ENCODE assay signal across 8 cellular contexts in genomic region chr1:23019094-23019850, GRCh38. TPM values are rescaled to one million over a fixed set of nuclear protein-coding genes. Genes with fewer than 3 reads are reported as not detected.
A peak's percentile ranks its signal among the peaks of the same experiment; 100 is the strongest.
DNase-seq lines count a peak whose midpoint lies in the region; ATAC-seq, FAIRE-seq and TF ChIP-seq lines count a peak whose summit lies in the region.

TSS of gene KDM1A (plus strand) at chr1:23019468. CDS start at chr1:23019597, 129 bp downstream.

- H3K4me1 ChIP-seq in heart right ventricle, result peaks cover 0 to 26% (median 13%) of the 10 kb centered on the region in 9 donors
- peaks cover 11% of the 10 kb centered on the region for H3K4me1 ChIP-seq in upper lobe of right lung

- H3K27me3 ChIP-seq in heart right ventricle (no peaks in the 10 kb centered on the region), upper lobe of right lung (no peaks in the 10 kb centered on the region)

- intact Hi-C loops in T-helper 1 cell treated with Interleukin-12 subunit alpha and Interleukin-12 subunit beta and Interleukin-4 antibody, amounts not matched to agents 30 ng/mL and 1 ng/mL, for 36 hours (cut with micrococcal nuclease), result loop anchor here (1.0 to 5.0 kb wide), 5 partner anchors 100 to 1236 kb away; partner anchors contain the start of genes CDC42, LUZP1, USP48 and ZNF436
- intact Hi-C loops in heart right ventricle (cut with DNase I) (no loop called here), posterior vena cava (cut with DNase I) (no loop called here), upper lobe of right lung (cut with DNase I) (no loop called here)

- H3K9me3 ChIP-seq in heart right ventricle, result peaks cover 0 to 21% (median 5%) of the 10 kb centered on the region in 11 donors
- H3K9me3 ChIP-seq in upper lobe of right lung, result no peaks in the 10 kb centered on the region

- H3K27ac ChIP-seq in heart right ventricle (peak within 1 kb of the TSS; percentile 77 to 94 (median 86)), upper lobe of right lung (peak within 1 kb of the TSS; percentile 83)

- TF ChIP-seq CTCF in heart right ventricle (IDR thresholded peaks at IDR 0.05) (peak in 3 of 9 donors; percentile 25 to 43 (median 35)), upper lobe of right lung (IDR thresholded peaks at IDR 0.05) (no peak)

- peak; percentile 94 for TF ChIP-seq POLR2A in GM12892 (IDR thresholded peaks at IDR 0.05; ENCODE audit: low read depth, low read length)

- ATAC-seq in HG02840 (IDR thresholded peaks at IDR 0.05; ENCODE audit: low FRiP score, unreplicated experiment) (peak; percentile 93), heart right ventricle (peak; percentile 99 to 100 (median 100)), upper lobe of right lung (peak; percentile 99)

- H3K36me3 ChIP-seq in heart right ventricle (no peaks in the 10 kb centered on the region), upper lobe of right lung (no peaks in the 10 kb centered on the region)

- DNase-seq in GM12892 (ENCODE audit: insufficient read length) (peak; percentile 84), NCI-H1436 treated with DMSO at 0.1 percent for 48 hours (lab: John Stamatoyannopoulos, UW) (peak; percentile 90), amniotic epithelial cell (ENCODE audit: low read depth) (peak; percentile 96), heart right ventricle (peak; percentile 97 to 98), posterior vena cava (ENCODE audit: low spot score) (peak; percentile 99), upper lobe of right lung (peak; percentile 99)

- H3K4me3 ChIP-seq in heart right ventricle, result peak within 1 kb of the TSS; percentile 85 to 100 (median 94)
- peak within 1 kb of the TSS; percentile 97 for H3K4me3 ChIP-seq in upper lobe of right lung

- WGBS in heart right ventricle, 2 donors, result 1% methylated on average over 61 to 84 of the region's 84 CpGs

- FAIRE-seq in GM12892 (lab: Jason Lieb, UNC), result peak; percentile 99

RNA-seq across cellular contexts. Expression of gene KDM1A, which starts in this region (rescaled TPM):
- polyA plus RNA-seq in GM12892 (2012; ENCODE audit: missing spikeins), result 85.6 TPM
- 51.8 and 55.7 TPM in 2 replicates for total RNA-seq in T-helper 1 cell treated with Interleukin-12 subunit alpha and Interleukin-12 subunit beta and Interleukin-4 antibody, amounts not matched to agents 30 ng/mL and 1 ng/mL, for 36 hours
- 10 to 100 TPM; 25.5 to 35.0 (median 27.3) TPM for total RNA-seq in heart right ventricle
- polyA plus RNA-seq in heart right ventricle, result 10 to 100 TPM; 12.4 to 27.7 TPM
- 10 to 100 TPM; 31.1 to 34.0 TPM for total RNA-seq in posterior vena cava
- total RNA-seq in upper lobe of right lung, result 35.8 TPM

Comparison
In these comparisons a context has a peak if more than half of its experiments do, and no peak if none do; other contexts are left out.
1. Peak in every context shown above with its lines: DNase-seq, ATAC-seq, H3K4me3 ChIP-seq and H3K27ac ChIP-seq.